Comparison of ENCODE assay signal across 9 cellular contexts in the genomic region with DNA sequence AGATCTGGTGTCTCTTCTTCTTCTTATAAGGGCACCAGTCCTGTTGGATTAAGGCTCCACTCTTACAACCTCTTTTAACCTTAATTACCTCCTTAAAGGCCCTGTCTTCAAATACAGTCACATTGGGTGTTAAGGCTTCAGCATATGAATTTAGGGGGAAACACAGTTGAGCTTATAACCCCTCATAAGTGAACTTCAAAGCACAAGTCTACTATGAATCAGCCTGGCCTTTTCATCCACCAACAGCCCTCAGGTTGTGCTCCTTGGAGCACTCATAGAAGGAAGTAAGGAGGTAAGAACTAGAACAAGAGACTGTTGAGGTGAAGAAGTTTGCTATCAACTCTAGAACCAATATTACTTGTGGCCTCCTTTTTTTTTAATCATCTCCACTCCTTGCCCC. TPM values are rescaled to one million over a fixed set of nuclear protein-coding genes. Genes with fewer than 3 reads are reported as not detected.
"Had no signal": no experiment of that assay in that cellular context is flagged by ENCODE, and none has a peak within 500 bp of the region (broad histone marks: within the 10 kb centered on the region; RNA-seq: fewer than 3 reads in every experiment).

No MANE protein-coding gene starts in this region.

- H2AFZ ChIP-seq: GM23248 had no signal

- H3K4me3 ChIP-seq: GM23248, HAP-1, K562 had no signal

- H3K4me3 Mint-ChIP-seq: HFFc6 had no signal

- H3K27ac Mint-ChIP-seq: HFFc6 had no signal

- DNase-seq: GM23248, GOT3, H7, HFFc6, IMR-90, KG1 had no signal

- H3K9me3 ChIP-seq: HAP-1 had no signal

- H3K36me3 ChIP-seq: HAP-1 had no signal

- ATAC-seq: HCT116, K562 had no signal

- H3K27ac ChIP-seq: GM23248 had no signal

- H3K4me1 ChIP-seq: HAP-1 had no signal

- H3K9me3 Mint-ChIP-seq: HFFc6 had no signal

RNA-seq across cellular contexts. Expression of a gene that starts 18.8 kb away (rescaled TPM):
- polyA plus RNA-seq: K562 had no signal
